In the genomic region with DNA sequence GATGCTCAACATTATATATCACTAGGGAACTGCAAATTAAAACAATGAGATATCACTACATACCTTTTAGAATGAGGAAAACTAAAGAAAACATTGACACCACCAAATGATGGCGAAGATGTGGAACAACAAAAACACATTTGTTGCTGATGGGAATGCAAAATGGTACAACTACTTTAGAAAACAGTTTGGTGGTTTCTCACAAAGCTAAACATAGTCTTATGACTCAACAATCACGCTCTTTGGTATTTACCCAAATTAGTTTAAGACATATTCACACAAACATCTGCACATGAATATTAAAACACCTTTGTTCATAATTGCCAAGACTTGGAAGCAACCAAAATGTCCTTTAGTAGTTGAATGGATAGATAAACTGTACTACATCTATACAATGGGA, we compare ENCODE assay signal across 29 cellular contexts.
"Had no signal": no experiment of that assay in that cellular context is flagged by ENCODE, and none has a peak within 500 bp of the region (broad histone marks: within the 10 kb centered on the region; RNA-seq: fewer than 3 reads in every experiment).

No MANE protein-coding gene starts in this region.

- H3K27me3 ChIP-seq: pancreas, tibial nerve, uterus had no signal

- H3K27ac ChIP-seq: left ventricle myocardium inferior, pancreas, prostate gland, tibial nerve, uterus had no signal

- H3K9me3 Mint-ChIP-seq: stimulated activated memory B cell treated with anti-CD40 and anti-IgM and Interleukin-4, amounts not matched to agents 10 μg/mL and 1 μg/mL and 100 μg/mL, for 72 hours; type B pancreatic cell had no signal

- H3K27me3 Mint-ChIP-seq: naive thymus-derived CD8-positive, alpha-beta T cell; stimulated activated memory B cell treated with anti-CD40 and anti-IgM and Interleukin-4, amounts not matched to agents 10 μg/mL and 1 μg/mL and 100 μg/mL, for 72 hours; stimulated activated naive CD8-positive, alpha-beta T cell treated with anti-CD3 and anti-CD28 coated beads, Interleukin-15, amount 100 ng/mL, for 72 hours; type B pancreatic cell had no signal

- H3K4me1 Mint-ChIP-seq: immature natural killer cell; naive thymus-derived CD8-positive, alpha-beta T cell; nephron; neural crest cell; stimulated activated memory B cell treated with anti-CD40 and anti-IgM and Interleukin-4, amounts not matched to agents 10 μg/mL and 1 μg/mL and 100 μg/mL, for 72 hours; stimulated activated naive CD8-positive, alpha-beta T cell treated with anti-CD3 and anti-CD28 coated beads, Interleukin-15, amount 100 ng/mL, for 72 hours had no signal

- H3K4me1 ChIP-seq: left ventricle myocardium inferior, pancreas, prostate gland, tibial nerve, uterus had no signal

- H3K9me3 ChIP-seq: left ventricle myocardium inferior, pancreas, prostate gland, tibial nerve, uterus had no signal

- ATAC-seq: naive thymus-derived CD8-positive, alpha-beta T cell; pancreas; right cardiac atrium; sciatic nerve; stimulated activated memory B cell treated with anti-CD40 and anti-IgM and Interleukin-4, amounts not matched to agents 10 μg/mL and 1 μg/mL and 100 μg/mL, for 72 hours; stimulated activated naive CD8-positive, alpha-beta T cell treated with anti-CD3 and anti-CD28 coated beads, Interleukin-15, amount 100 ng/mL, for 72 hours had no signal

- H3K27ac Mint-ChIP-seq: mesothelial cell of epicardium; naive thymus-derived CD8-positive, alpha-beta T cell; nephron; stimulated activated memory B cell treated with anti-CD40 and anti-IgM and Interleukin-4, amounts not matched to agents 10 μg/mL and 1 μg/mL and 100 μg/mL, for 72 hours; type B pancreatic cell had no signal

- H3K36me3 ChIP-seq: uterus had no signal

- H3K4me3 ChIP-seq: left ventricle myocardium inferior, lung, pancreas, prostate gland, smooth muscle cell, tibial nerve, uterus had no signal

- H3K4me3 Mint-ChIP-seq: immature natural killer cell; mesothelial cell of epicardium; naive thymus-derived CD8-positive, alpha-beta T cell; nephron; neural crest cell; stimulated activated memory B cell treated with anti-CD40 and anti-IgM and Interleukin-4, amounts not matched to agents 10 μg/mL and 1 μg/mL and 100 μg/mL, for 72 hours; stimulated activated naive CD8-positive, alpha-beta T cell treated with anti-CD3 and anti-CD28 coated beads, Interleukin-15, amount 100 ng/mL, for 72 hours; type B pancreatic cell had no signal

- H3K4me2 ChIP-seq: smooth muscle cell had no signal

- DNase-seq: hypothalamus; immature natural killer cell; islet precursor cell; left ventricle myocardium inferior; mesendoderm; naive thymus-derived CD8-positive, alpha-beta T cell; nucleus accumbens; pancreas; posterior cingulate gyrus; retina; right cardiac atrium; stimulated activated CD4-positive, alpha-beta T cell treated with anti-CD3 and anti-CD28 coated beads, Interleukin-1b, Interleukin-23, amount 100 ng/mL, for 48 hours; stimulated activated CD4-positive, alpha-beta T cell treated with anti-CD3 and anti-CD28 coated beads, Interleukin-2, amount 100 ng/mL, for 48 hours; stimulated activated CD4-positive, alpha-beta T cell treated with anti-CD3 and anti-CD28 coated beads, Interleukin-4, amount 100 ng/mL, for 4 hours; stimulated activated CD8-positive, alpha-beta memory T cell treated with anti-CD3 and anti-CD28 coated beads, Interleukin-4, amount 100 ng/mL, for 48 hours; stimulated activated naive CD4-positive, alpha-beta T cell treated with Interleukin-2 at 50 U/mL for 16 hours; stimulated activated naive CD8-positive, alpha-beta T cell treated with anti-CD3 and anti-CD28 coated beads, Interleukin-15, amount 100 ng/mL, for 72 hours; substantia nigra; uterus had no signal
